Comparison of ENCODE assay signal across 1 cellular context in the genomic region with DNA sequence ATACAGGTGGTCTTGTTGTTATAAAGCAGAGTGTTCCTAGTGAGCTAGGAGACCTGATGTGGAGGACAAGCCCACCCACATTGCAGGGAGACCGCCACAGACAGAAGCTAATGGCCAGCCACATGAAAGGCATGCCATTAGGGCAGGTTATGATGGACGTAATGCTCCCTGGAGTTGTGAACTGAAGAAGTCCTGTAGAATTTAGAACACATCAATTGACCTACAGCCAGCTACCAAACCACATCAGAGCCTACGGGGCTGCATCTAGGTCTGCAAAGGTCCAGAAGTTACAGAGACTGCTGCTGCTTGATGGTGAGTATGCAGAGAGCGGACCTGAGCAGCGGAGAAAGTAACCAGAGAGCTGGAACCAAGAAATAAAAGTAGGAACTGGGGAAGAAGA.
TF ChIP-seq lines count a peak whose summit lies in the region.

No MANE protein-coding gene starts in this region.

TF ChIP-seq in SK-N-SH treated with all-trans-retinoic acid at 6 μM for 48 hours, 23 proteins besides CTCF, POLR2A, EP300 and RAD21 (continued from another document):
- no peak for TF ChIP-seq BACH2 (CRISPR knock-in tag; IDR thresholded peaks at IDR 0.05; ENCODE audit: borderline replicate concordance)
- TF ChIP-seq ISL1 (CRISPR knock-in tag; IDR thresholded peaks at IDR 0.05) = no peak
- TF ChIP-seq ZFP3 (CRISPR knock-in tag; IDR thresholded peaks at IDR 0.05) = no peak
